ENCODE assay signal across 26 cellular contexts in genomic region chr18:495017-495416, GRCh38. TPM values are rescaled to one million over a fixed set of nuclear protein-coding genes. Genes with fewer than 3 reads are reported as not detected.
DNase-seq lines count a peak whose midpoint lies in the region; ATAC-seq, FAIRE-seq and TF ChIP-seq lines count a peak whose summit lies in the region.
"Had no signal": no experiment of that assay in that cellular context is flagged by ENCODE, and none has a peak within 500 bp of the region (broad histone marks: within the 10 kb centered on the region; RNA-seq: fewer than 3 reads in every experiment).

No MANE protein-coding gene starts in this region.

- no peak for TF ChIP-seq POLR2A in suprapubic skin (IDR thresholded peaks at IDR 0.05)

- DNase-seq in NOMO-1 treated with DMSO at 0.1 percent for 48 hours (lab: John Stamatoyannopoulos, UW; ENCODE audit: unreplicated experiment) (peak; percentile 44), NOMO-1 treated with dmso at 0.1 percent for 144 hours (lab: John Stamatoyannopoulos, UW; ENCODE audit: unreplicated experiment) (no peak), endothelial cell (ENCODE audit: low spot score) (no peak), urothelium cell line (ENCODE audit: low spot score) (no peak), suprapubic skin (ENCODE audit: low spot score in 2 of 2) (no peak)
- DNase-seq in activated CD8-positive, alpha-beta T cell treated with anti-CD3 and anti-CD28 coated beads, Interleukin-2, amount 10 ng/mL, durations not matched to agents 7 days and 5 days: no peak
- DNase-seq: glutamatergic neuron; Karpas-422; NCI-H1092 treated with DMSO at 0.1 percent for 48 hours; NCI-H2081 treated with DMSO at 0.1 percent for 48 hours; NCI-H510A; Right ventricle myocardium superior; stimulated activated CD4-positive, alpha-beta T cell treated with anti-CD3 and anti-CD28 coated beads, Interleukin-2, amount 100 ng/mL, for 48 hours; stomach; upper lobe of left lung had no signal

- H3K27me3 Mint-ChIP-seq in endothelial cell (ENCODE audit: unreplicated experiment): peaks cover 11% of the 10 kb centered on the region
- H3K27me3 Mint-ChIP-seq in activated CD8-positive, alpha-beta T cell treated with anti-CD3 and anti-CD28 coated beads, Interleukin-2, amount 10 ng/mL, durations not matched to agents 7 days and 5 days (ENCODE audit: low read depth): peaks cover 27% of the 10 kb centered on the region

- no peak for TF ChIP-seq EP300 in suprapubic skin (IDR thresholded peaks at IDR 0.05)

- H3K4me3 Mint-ChIP-seq in endothelial cell (ENCODE audit: unreplicated experiment): peak overlapping the region; percentile 7
- no peak overlapping the region for H3K4me3 Mint-ChIP-seq in activated CD8-positive, alpha-beta T cell treated with anti-CD3 and anti-CD28 coated beads, Interleukin-2, amount 10 ng/mL, durations not matched to agents 7 days and 5 days
- H3K4me3 Mint-ChIP-seq: GM23338, neural crest cell had no signal

- peaks cover 47% of the 10 kb centered on the region for H3K4me1 Mint-ChIP-seq in endothelial cell (ENCODE audit: unreplicated experiment)
- peaks cover 2% of the 10 kb centered on the region for H3K4me1 Mint-ChIP-seq in activated CD8-positive, alpha-beta T cell treated with anti-CD3 and anti-CD28 coated beads, Interleukin-2, amount 10 ng/mL, durations not matched to agents 7 days and 5 days (ENCODE audit: low read depth)

- peak; percentile 17 for FAIRE-seq in urothelium cell line (lab: Jason Lieb, UNC)
- FAIRE-seq: endothelial cell of umbilical vein, TTC549 had no signal

- H3K27me3 ChIP-seq in suprapubic skin: peaks cover 18% of the 10 kb centered on the region

- CTCF ChIA-PET in activated CD8-positive, alpha-beta T cell treated with anti-CD3 and anti-CD28 coated beads, Interleukin-2, amount 10 ng/mL, durations not matched to agents 7 days and 5 days (lab: Charles Lee): no interaction called here

- no peak overlapping the region for H3K4me3 ChIP-seq in suprapubic skin
- H3K4me3 ChIP-seq: BLaER1, breast epithelium, GM23338, prostate gland, stomach, upper lobe of left lung had no signal

- H3K9me3 Mint-ChIP-seq in endothelial cell (ENCODE audit: unreplicated experiment): no peaks in the 10 kb centered on the region
- H3K9me3 Mint-ChIP-seq in activated CD8-positive, alpha-beta T cell treated with anti-CD3 and anti-CD28 coated beads, Interleukin-2, amount 10 ng/mL, durations not matched to agents 7 days and 5 days (ENCODE audit: insufficient read depth): no peaks in the 10 kb centered on the region
- H3K9me3 Mint-ChIP-seq: GM23338, neural crest cell had no signal

- peaks cover 13% of the 10 kb centered on the region for H3K4me1 ChIP-seq in suprapubic skin

- WGBS in suprapubic skin: 74% methylated on average over 1 of the region's 1 CpG

- no peak overlapping the region for H3K27ac ChIP-seq in suprapubic skin
- H3K27ac ChIP-seq: 22Rv1, BLaER1, breast epithelium, prostate gland, stomach, upper lobe of left lung had no signal

- H3K27ac Mint-ChIP-seq in endothelial cell (ENCODE audit: unreplicated experiment): no peak overlapping the region
- H3K27ac Mint-ChIP-seq in activated CD8-positive, alpha-beta T cell treated with anti-CD3 and anti-CD28 coated beads, Interleukin-2, amount 10 ng/mL, durations not matched to agents 7 days and 5 days: no peak overlapping the region
- H3K27ac Mint-ChIP-seq: GM23338 had no signal

- peaks cover 15% of the 10 kb centered on the region for H3K36me3 Mint-ChIP-seq in endothelial cell (ENCODE audit: low read depth, unreplicated experiment)
- H3K36me3 Mint-ChIP-seq in activated CD8-positive, alpha-beta T cell treated with anti-CD3 and anti-CD28 coated beads, Interleukin-2, amount 10 ng/mL, durations not matched to agents 7 days and 5 days (ENCODE audit: low read depth): no peaks in the 10 kb centered on the region

- POLR2A ChIA-PET in activated CD8-positive, alpha-beta T cell treated with anti-CD3 and anti-CD28 coated beads, Interleukin-2, amount 10 ng/mL, durations not matched to agents 7 days and 5 days (lab: Charles Lee): no interaction called here

- TF ChIP-seq CTCF in endothelial cell (IDR thresholded peaks at IDR 0.05; ENCODE audit: unreplicated experiment): no peak
- no peak for TF ChIP-seq CTCF in suprapubic skin (IDR thresholded peaks at IDR 0.05)

- ATAC-seq in HG03095 (IDR thresholded peaks at IDR 0.05; ENCODE audit: unreplicated experiment) (peak; percentile 50), HG02840 (IDR thresholded peaks at IDR 0.05; ENCODE audit: low FRiP score, unreplicated experiment) (no peak)
- no peak for ATAC-seq in activated CD8-positive, alpha-beta T cell treated with anti-CD3 and anti-CD28 coated beads, Interleukin-2, amount 10 ng/mL, durations not matched to agents 7 days and 5 days
- ATAC-seq: GM23338 had no signal

- H3K9me3 ChIP-seq in suprapubic skin: no peaks in the 10 kb centered on the region
- H3K9me3 ChIP-seq: BLaER1, breast epithelium, prostate gland, stomach, upper lobe of left lung had no signal

- H3K36me3 ChIP-seq in suprapubic skin: no peaks in the 10 kb centered on the region
- H3K36me3 ChIP-seq: BLaER1, breast epithelium, prostate gland, stomach, upper lobe of left lung had no signal

RNA-seq across cellular contexts. Expression of gene COLEC12, which starts 5.5 kb away (rescaled TPM):
- 157 TPM for total RNA-seq in endothelial cell (ENCODE audit: unreplicated experiment)
- total RNA-seq in activated CD8-positive, alpha-beta T cell treated with anti-CD3 and anti-CD28 coated beads, Interleukin-2, amount 10 ng/mL, durations not matched to agents 7 days and 5 days: not detected
- total RNA-seq in suprapubic skin: 1 to 10 TPM; 2.1 to 6.2 (median 5.2) TPM
- total RNA-seq: HT1080 had no signal

Comparison
In these comparisons a context has a peak if more than half of its experiments do, and no peak if none do; other contexts are left out.
1. RNA of gene COLEC12, which starts 5.5 kb away (total RNA-seq): 157 TPM in endothelial cell (single experiment); 2.1 to 6.2 TPM in suprapubic skin and not detected in activated CD8-positive, alpha-beta T cell treated with anti-CD3 and anti-CD28 coated beads, Interleukin-2, amount 10 ng/mL, durations not matched to agents 7 days and 5 days; every median in the first group is over 10 times any median in the second.